8 cellular contexts compared by ENCODE assay signal in genomic region chr9:105243935-105244273, GRCh38. TPM values are rescaled to one million over a fixed set of nuclear protein-coding genes. Genes with fewer than 3 reads are reported as not detected.
DNase-seq lines count a peak whose midpoint lies in the region; ATAC-seq, FAIRE-seq and TF ChIP-seq lines count a peak whose summit lies in the region.

No MANE protein-coding gene starts in this region.

- 14% methylated on average over 9 of the region's 9 CpGs for WGBS in hepatocyte (ENCODE audit: low lambda C conversion rate, missing lambda C conversion rate)
- WGBS in small intestine, 3 donors = 13 to 17% (median 16%) methylated on average over 9 of the region's 9 CpGs

- H3K36me3 ChIP-seq in HCT116 (ENCODE audit: control insufficient read depth in 1 of 2, insufficient read depth in 2 of 2, low read length in 2 of 2) (no peaks in the 10 kb centered on the region), hepatocyte (replicated peaks; ENCODE audit: insufficient read depth, low read depth) (no peaks in the 10 kb centered on the region), small intestine (ENCODE audit: control insufficient read depth in 2 of 2, insufficient read depth in 2 of 2, low read length in 2 of 2) (no peaks in the 10 kb centered on the region)

- peak overlapping the region; percentile 60 for H3K27ac Mint-ChIP-seq in activated CD4-positive, alpha-beta memory T cell treated with anti-CD3 and anti-CD28 coated beads, Interleukin-2, amount 10 ng/mL, durations not matched to agents 7 days and 5 days

- no peaks in the 10 kb centered on the region for H3K9me3 Mint-ChIP-seq in activated CD4-positive, alpha-beta memory T cell treated with anti-CD3 and anti-CD28 coated beads, Interleukin-2, amount 10 ng/mL, durations not matched to agents 7 days and 5 days

- H3K4me1 Mint-ChIP-seq in activated CD4-positive, alpha-beta memory T cell treated with anti-CD3 and anti-CD28 coated beads, Interleukin-2, amount 10 ng/mL, durations not matched to agents 7 days and 5 days = peaks cover 18% of the 10 kb centered on the region

- DNase-seq in HCT116 (ENCODE audit: low read depth, low spot score) = no peak
- DNase-seq in activated CD4-positive, alpha-beta memory T cell treated with anti-CD3 and anti-CD28 coated beads, Interleukin-2, amount 10 ng/mL, durations not matched to agents 7 days and 5 days = no peak
- no peak for DNase-seq in hepatocyte (ENCODE audit: low spot score)
- DNase-seq in small intestine = no peak

- TF ChIP-seq POLR2A in HCT116 (IDR thresholded peaks at IDR 0.05; ENCODE audit: borderline replicate concordance, extremely low read depth, insufficient read depth, insufficient read length) = no peak

- no peaks in the 10 kb centered on the region for H3K9me2 ChIP-seq in HCT116 (ENCODE audit: insufficient read depth)
- no peaks in the 10 kb centered on the region for H3K9me2 ChIP-seq in hepatocyte (replicated peaks; ENCODE audit: insufficient read depth)

- TF ChIP-seq RAD21 in HCT116 (IDR thresholded peaks at IDR 0.05; ENCODE audit: low read depth) = no peak

- peak overlapping the region; percentile 67 for H3K4me3 Mint-ChIP-seq in activated CD4-positive, alpha-beta memory T cell treated with anti-CD3 and anti-CD28 coated beads, Interleukin-2, amount 10 ng/mL, durations not matched to agents 7 days and 5 days

- H3K79me2 ChIP-seq in HCT116 (ENCODE audit: insufficient read depth, low read length) (peaks cover 30% of the 10 kb centered on the region), hepatocyte (peaks cover 33% of the 10 kb centered on the region)

- BruUV-seq in HCT116 (replicated peaks; lab: Mats Ljungman, UMichigan) = TSS peak; percentile 82

- TF ChIP-seq CTCF in HCT116 (IDR thresholded peaks at IDR 0.05 in 2 of 3, conservative IDR thresholded peaks at IDR 0.05 in 1 of 3; ENCODE audit: borderline replicate concordance in 1 of 3, insufficient read depth in 1 of 3, low read depth in 2 of 3, low read length in 2 of 3) (no peak), hepatocyte (IDR thresholded peaks at IDR 0.05; ENCODE audit: poor library complexity) (no peak)

- no peaks in the 10 kb centered on the region for H3K9me3 ChIP-seq in HCT116 (ENCODE audit: control insufficient read depth in 1 of 2, insufficient read depth in 1 of 2, low read depth in 1 of 2, low read length in 2 of 2)
- no peaks in the 10 kb centered on the region for H3K9me3 ChIP-seq in hepatocyte (ENCODE audit: low read depth)
- H3K9me3 ChIP-seq in small intestine (ENCODE audit: control insufficient read depth, low read depth) = no peaks in the 10 kb centered on the region

- H2AFZ ChIP-seq in HCT116 (ENCODE audit: low read depth, low read length, poor library complexity, severe bottlenecking) (peak overlapping the region; percentile 24), hepatocyte (peak overlapping the region; percentile 90)

- no peaks in the 10 kb centered on the region for H3K36me3 Mint-ChIP-seq in activated CD4-positive, alpha-beta memory T cell treated with anti-CD3 and anti-CD28 coated beads, Interleukin-2, amount 10 ng/mL, durations not matched to agents 7 days and 5 days (ENCODE audit: low read depth)

- no peak for FAIRE-seq in small intestine (lab: Jason Lieb, UNC)

- H3K27me3 Mint-ChIP-seq in activated CD4-positive, alpha-beta memory T cell treated with anti-CD3 and anti-CD28 coated beads, Interleukin-2, amount 10 ng/mL, durations not matched to agents 7 days and 5 days = peaks cover 65% of the 10 kb centered on the region

- RAD21 ChIA-PET in HCT116 (lab: Charles Lee; ENCODE audit: low non-redundant PET in 1 of 2, low total read pairs in 2 of 2, uncharacterized antibody in 2 of 2, unreplicated experiment in 2 of 2) = no interaction called here

- H3K4me3 ChIP-seq in HCT116 (replicated peaks in 1 of 2; ENCODE audit: low read depth in 1 of 2, low read length in 2 of 2) = peak overlapping the region; percentile 42 to 94
- H3K4me3 ChIP-seq in hepatocyte = peak overlapping the region; percentile 66
- peak overlapping the region; percentile 78 to 93 for H3K4me3 ChIP-seq in small intestine (ENCODE audit: low read depth in 1 of 2, low read length in 2 of 2)

- CTCF ChIA-PET in HCT116 (lab: Charles Lee) = no interaction called here
- CTCF ChIA-PET in activated CD4-positive, alpha-beta memory T cell treated with anti-CD3 and anti-CD28 coated beads, Interleukin-2, amount 10 ng/mL, durations not matched to agents 7 days and 5 days (lab: Charles Lee) = interaction anchor here (0.6 to 1.8 kb wide), 9 partner anchors 15 to 495 kb away, joined by 3 to 6 read pairs (median 4); no protein-coding TSS in a partner anchor

- H3K27ac ChIP-seq in HCT116 (ENCODE audit: low read depth, low read length) (peak overlapping the region; percentile 90), hepatocyte (peak overlapping the region; percentile 91), small intestine (ENCODE audit: low read depth in 1 of 2, low read length in 1 of 2) (peak overlapping the region; percentile 81 to 89)

- ATAC-seq in HCT116 (no peak), HG02938 (IDR thresholded peaks at IDR 0.05; ENCODE audit: unreplicated experiment) (no peak), GM18511 (IDR thresholded peaks at IDR 0.05; ENCODE audit: unreplicated experiment) (no peak), HG02981 (IDR thresholded peaks at IDR 0.05; ENCODE audit: unreplicated experiment) (no peak), HG03521 (IDR thresholded peaks at IDR 0.05; ENCODE audit: unreplicated experiment) (no peak)

- H4K20me1 ChIP-seq in HCT116 (ENCODE audit: insufficient read depth) (no peaks in the 10 kb centered on the region), hepatocyte (ENCODE audit: insufficient read depth, poor library complexity, severe bottlenecking) (peaks cover 5% of the 10 kb centered on the region)

- intact Hi-C loops in HCT116 (cut with micrococcal nuclease) = loop anchor here (2.0 to 10.0 kb wide), 3 partner anchors 59 to 379 kb away; no protein-coding TSS in a partner anchor

- H3K4me2 ChIP-seq in HCT116 (ENCODE audit: low read length) (peak overlapping the region; percentile 93), hepatocyte (peak overlapping the region; percentile 73)

- H3K27me3 ChIP-seq in HCT116 (ENCODE audit: insufficient read depth, low read length) (peaks cover 20% of the 10 kb centered on the region), hepatocyte (no peaks in the 10 kb centered on the region), small intestine (ENCODE audit: control insufficient read depth in 2 of 2, insufficient read depth in 2 of 2, low read length in 2 of 2) (no peaks in the 10 kb centered on the region)

- H3K4me1 ChIP-seq in HCT116 (ENCODE audit: control insufficient read depth in 1 of 2, insufficient read depth in 2 of 2, low read length in 2 of 2) = peaks cover 8 to 17% of the 10 kb centered on the region in 2 experiments; a peak in 3 of 4 replicates
- peaks cover 38% of the 10 kb centered on the region for H3K4me1 ChIP-seq in hepatocyte (ENCODE audit: insufficient read depth)
- peaks cover 0 to 5% of the 10 kb centered on the region in 2 donors for H3K4me1 ChIP-seq in small intestine (ENCODE audit: control insufficient read depth in 2 of 2, insufficient read depth in 1 of 2, low read depth in 1 of 2, low read length in 1 of 2)

- POLR2A ChIA-PET in HCT116 (lab: Charles Lee) = interaction anchor here (1.3 to 2.0 kb wide), 2 partner anchors 10 to 18 kb away, joined by 6 to 8 read pairs; no protein-coding TSS in a partner anchor
- POLR2A ChIA-PET in activated CD4-positive, alpha-beta memory T cell treated with anti-CD3 and anti-CD28 coated beads, Interleukin-2, amount 10 ng/mL, durations not matched to agents 7 days and 5 days (lab: Charles Lee) = interaction anchor here (0.7 to 2.4 kb wide), 10 partner anchors 11 to 1150 kb away, joined by 3 to 16 read pairs (median 4); partner anchors contain the start of genes NIPSNAP3A, NIPSNAP3B and SMC2

- H3K9ac ChIP-seq in HCT116 (ENCODE audit: low read length) = peak overlapping the region; percentile 55

TF ChIP-seq in HCT116, 20 proteins besides CTCF, POLR2A, EP300 and RAD21 (continues in another document):
- TF ChIP-seq EZH2 (IDR thresholded peaks at IDR 0.05) (no peak), YY1 (IDR thresholded peaks at IDR 0.05; ENCODE audit: extremely low read depth, insufficient replicate concordance, low read depth, low read length) (no peak), ZNF274 (IDR thresholded peaks at IDR 0.05; ENCODE audit: low read depth, low read length) (no peak), JUND (IDR thresholded peaks at IDR 0.05) (no peak; the same call in 1 of the 2 replicates), ELF1 (IDR thresholded peaks at IDR 0.05; ENCODE audit: borderline replicate concordance, low read depth) (no peak), REST (IDR thresholded peaks at IDR 0.05; ENCODE audit: low read depth) (no peak), CBX3 (IDR thresholded peaks at IDR 0.05; ENCODE audit: low read depth) (no peak), SIN3A (IDR thresholded peaks at IDR 0.05; ENCODE audit: low read depth) (no peak)

RNA-seq across cellular contexts. Expression of gene SLC44A1, which starts 0.5 kb away (rescaled TPM):
- total RNA-seq in HCT116 (2021; ENCODE audit: unreplicated experiment) = 44.1 TPM
- 18.8 and 21.0 TPM in 2 replicates for polyA plus RNA-seq in HCT116 (2012)
- total RNA-seq in activated CD4-positive, alpha-beta memory T cell treated with anti-CD3 and anti-CD28 coated beads, Interleukin-2, amount 10 ng/mL, durations not matched to agents 7 days and 5 days = 10 to 100 TPM in 1 of 2 experiments, 1 to 10 TPM in 1; 9.5 to 10.2 TPM
- total RNA-seq in hepatocyte = 62.9 and 64.9 TPM in 2 replicates
- 26.4 and 31.3 TPM in 2 replicates for polyA plus RNA-seq in hepatocyte
- polyA plus RNA-seq in small intestine = 10 to 100 TPM in 2 of 3 donors, 1 to 10 TPM in 1; 7.8 to 21.8 (median 10.3) TPM
